In the genomic region with DNA sequence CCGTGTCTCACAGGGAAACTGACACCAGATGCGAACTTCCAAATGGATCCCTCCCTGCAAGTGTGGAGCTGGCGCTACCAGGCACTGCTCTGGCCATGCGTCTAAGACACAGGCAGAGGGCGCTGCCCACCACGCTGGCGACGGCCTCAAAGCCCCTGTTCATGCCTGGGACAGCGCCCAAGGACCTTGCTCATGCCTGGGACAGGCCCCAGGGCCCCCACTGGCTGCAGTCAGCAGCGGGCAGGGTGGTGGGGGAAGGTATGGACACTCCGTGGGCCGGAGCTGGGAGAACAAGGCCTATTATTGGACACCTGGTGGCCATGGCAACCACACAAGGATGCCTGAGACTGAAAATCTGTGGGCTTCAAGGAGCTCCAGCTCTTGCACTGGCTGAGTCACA, we compare ENCODE assay signal across 1 cellular context.
TF ChIP-seq lines count a peak whose summit lies in the region.

No MANE protein-coding gene starts in this region.

TF ChIP-seq in GM23338, 12 proteins besides CTCF, POLR2A, EP300 and RAD21 (continued from another document):
- TF ChIP-seq, protein P1, sequence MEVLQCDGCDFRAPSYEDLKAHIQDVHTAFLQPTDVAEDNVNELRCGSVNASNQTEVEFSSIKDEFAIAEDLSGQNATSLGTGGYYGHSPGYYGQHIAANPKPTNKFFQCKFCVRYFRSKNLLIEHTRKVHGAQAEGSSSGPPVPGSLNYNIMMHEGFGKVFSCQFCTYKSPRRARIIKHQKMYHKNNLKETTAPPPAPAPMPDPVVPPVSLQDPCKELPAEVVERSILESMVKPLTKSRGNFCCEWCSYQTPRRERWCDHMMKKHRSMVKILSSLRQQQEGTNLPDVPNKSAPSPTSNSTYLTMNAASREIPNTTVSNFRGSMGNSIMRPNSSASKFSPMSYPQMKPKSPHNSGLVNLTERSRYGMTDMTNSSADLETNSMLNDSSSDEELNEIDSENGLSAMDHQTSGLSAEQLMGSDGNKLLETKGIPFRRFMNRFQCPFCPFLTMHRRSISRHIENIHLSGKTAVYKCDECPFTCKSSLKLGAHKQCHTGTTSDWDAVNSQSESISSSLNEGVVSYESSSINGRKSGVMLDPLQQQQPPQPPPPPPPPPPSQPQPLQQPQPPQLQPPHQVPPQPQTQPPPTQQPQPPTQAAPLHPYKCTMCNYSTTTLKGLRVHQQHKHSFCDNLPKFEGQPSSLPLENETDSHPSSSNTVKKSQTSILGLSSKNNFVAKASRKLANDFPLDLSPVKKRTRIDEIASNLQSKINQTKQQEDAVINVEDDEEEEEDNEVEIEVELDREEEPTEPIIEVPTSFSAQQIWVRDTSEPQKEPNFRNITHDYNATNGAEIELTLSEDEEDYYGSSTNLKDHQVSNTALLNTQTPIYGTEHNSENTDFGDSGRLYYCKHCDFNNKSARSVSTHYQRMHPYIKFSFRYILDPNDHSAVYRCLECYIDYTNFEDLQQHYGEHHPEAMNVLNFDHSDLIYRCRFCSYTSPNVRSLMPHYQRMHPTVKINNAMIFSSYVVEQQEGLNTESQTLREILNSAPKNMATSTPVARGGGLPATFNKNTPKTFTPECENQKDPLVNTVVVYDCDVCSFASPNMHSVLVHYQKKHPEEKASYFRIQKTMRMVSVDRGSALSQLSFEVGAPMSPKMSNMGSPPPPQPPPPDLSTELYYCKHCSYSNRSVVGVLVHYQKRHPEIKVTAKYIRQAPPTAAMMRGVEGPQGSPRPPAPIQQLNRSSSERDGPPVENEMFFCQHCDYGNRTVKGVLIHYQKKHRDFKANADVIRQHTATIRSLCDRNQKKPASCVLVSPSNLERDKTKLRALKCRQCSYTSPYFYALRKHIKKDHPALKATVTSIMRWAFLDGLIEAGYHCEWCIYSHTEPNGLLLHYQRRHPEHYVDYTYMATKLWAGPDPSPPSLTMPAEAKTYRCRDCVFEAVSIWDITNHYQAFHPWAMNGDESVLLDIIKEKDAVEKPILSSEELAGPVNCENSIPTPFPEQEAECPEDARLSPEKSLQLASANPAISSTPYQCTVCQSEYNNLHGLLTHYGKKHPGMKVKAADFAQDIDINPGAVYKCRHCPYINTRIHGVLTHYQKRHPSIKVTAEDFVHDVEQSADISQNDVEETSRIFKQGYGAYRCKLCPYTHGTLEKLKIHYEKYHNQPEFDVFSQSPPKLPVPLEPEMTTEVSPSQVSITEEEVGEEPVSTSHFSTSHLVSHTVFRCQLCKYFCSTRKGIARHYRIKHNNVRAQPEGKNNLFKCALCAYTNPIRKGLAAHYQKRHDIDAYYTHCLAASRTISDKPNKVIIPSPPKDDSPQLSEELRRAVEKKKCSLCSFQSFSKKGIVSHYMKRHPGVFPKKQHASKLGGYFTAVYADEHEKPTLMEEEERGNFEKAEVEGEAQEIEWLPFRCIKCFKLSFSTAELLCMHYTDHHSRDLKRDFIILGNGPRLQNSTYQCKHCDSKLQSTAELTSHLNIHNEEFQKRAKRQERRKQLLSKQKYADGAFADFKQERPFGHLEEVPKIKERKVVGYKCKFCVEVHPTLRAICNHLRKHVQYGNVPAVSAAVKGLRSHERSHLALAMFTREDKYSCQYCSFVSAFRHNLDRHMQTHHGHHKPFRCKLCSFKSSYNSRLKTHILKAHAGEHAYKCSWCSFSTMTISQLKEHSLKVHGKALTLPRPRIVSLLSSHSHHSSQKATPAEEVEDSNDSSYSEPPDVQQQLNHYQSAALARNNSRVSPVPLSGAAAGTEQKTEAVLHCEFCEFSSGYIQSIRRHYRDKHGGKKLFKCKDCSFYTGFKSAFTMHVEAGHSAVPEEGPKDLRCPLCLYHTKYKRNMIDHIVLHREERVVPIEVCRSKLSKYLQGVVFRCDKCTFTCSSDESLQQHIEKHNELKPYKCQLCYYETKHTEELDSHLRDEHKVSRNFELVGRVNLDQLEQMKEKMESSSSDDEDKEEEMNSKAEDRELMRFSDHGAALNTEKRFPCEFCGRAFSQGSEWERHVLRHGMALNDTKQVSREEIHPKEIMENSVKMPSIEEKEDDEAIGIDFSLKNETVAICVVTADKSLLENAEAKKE (CRISPR knock-in tag; IDR thresholded peaks at IDR 0.05), result no peak
- no peak for TF ChIP-seq STAT1 (IDR thresholded peaks at IDR 0.05; ENCODE audit: unreplicated experiment)
- no peak for TF ChIP-seq REST (IDR thresholded peaks at IDR 0.05; ENCODE audit: unreplicated experiment)
- TF ChIP-seq NANOG (IDR thresholded peaks at IDR 0.05; ENCODE audit: borderline replicate concordance), result no peak
- TF ChIP-seq CREB1 (CRISPR knock-in tag; IDR thresholded peaks at IDR 0.05; ENCODE audit: low read depth), result no peak
- no peak for TF ChIP-seq ZNF331 (CRISPR knock-in tag; IDR thresholded peaks at IDR 0.05; ENCODE audit: low read depth)
- TF ChIP-seq POLR2AphosphoS5 (IDR thresholded peaks at IDR 0.05; ENCODE audit: low read depth), result no peak
- TF ChIP-seq JUNB (IDR thresholded peaks at IDR 0.05; ENCODE audit: unreplicated experiment), result no peak
- TF ChIP-seq ZNF114 (CRISPR knock-in tag; IDR thresholded peaks at IDR 0.05), result no peak
